ENCODE assay signal across 29 cellular contexts in the genomic region with DNA sequence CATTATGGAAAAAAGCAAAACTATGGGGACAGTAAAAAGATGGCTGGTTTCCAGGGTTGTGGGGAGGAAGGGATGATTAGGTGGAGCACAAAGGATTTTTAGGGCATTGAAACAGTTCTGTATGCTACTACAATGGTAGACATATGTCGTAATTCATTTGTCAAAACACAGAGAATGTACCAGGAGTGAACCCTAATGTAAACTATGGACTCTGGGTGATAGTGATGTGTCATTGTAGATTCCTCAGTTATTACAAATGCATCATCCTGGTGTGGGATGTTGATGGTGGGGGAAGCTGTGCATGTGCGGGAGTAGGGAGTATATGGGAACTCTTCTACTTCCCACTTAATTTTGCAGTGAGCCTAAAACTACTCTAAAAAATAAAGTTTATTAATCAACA.
DNase-seq lines count a peak whose midpoint lies in the region; ATAC-seq and TF ChIP-seq lines count a peak whose summit lies in the region.
"Had no signal": no experiment of that assay in that cellular context is flagged by ENCODE, and none has a peak within 500 bp of the region (broad histone marks: within the 10 kb centered on the region; RNA-seq: fewer than 3 reads in every experiment).

No MANE protein-coding gene starts in this region.

- no peaks in the 10 kb centered on the region for H3K79me1 ChIP-seq in mesenchymal stem cell (replicated peaks; ENCODE audit: low read length, poor library complexity, severe bottlenecking)

- H3K4me3 ChIP-seq in choroid plexus epithelial cell (ENCODE audit: low read depth, low read length), result no peak overlapping the region
- H3K4me3 ChIP-seq in mesenchymal stem cell (ENCODE audit: insufficient read depth in 1 of 2, low read depth in 1 of 2, low read length in 2 of 2), result no peak overlapping the region
- H3K4me3 ChIP-seq: BLaER1 treated with 17β-estradiol and CSF1 and Interleukin-3, amounts not matched to agents 10 nM and 100 nM; Peyer's patch; psoas muscle; sigmoid colon; SJCRH30; transverse colon had no signal

- H3K18ac ChIP-seq in mesenchymal stem cell (ENCODE audit: low read depth in 1 of 2, low read length in 2 of 2), result no peak overlapping the region

- H3K9ac ChIP-seq in mesenchymal stem cell (ENCODE audit: low read length), result no peak overlapping the region
- H3K9ac ChIP-seq: BLaER1 treated with 17β-estradiol and CSF1 and Interleukin-3, amounts not matched to agents 10 nM and 100 nM had no signal

- WGBS in mesenchymal stem cell, result 0% methylated on average over 1 of the region's 2 CpGs

- no peaks in the 10 kb centered on the region for H3K36me3 Mint-ChIP-seq in stimulated activated naive B cell treated with anti-CD40 and anti-IgM and Interleukin-4, amounts not matched to agents 10 μg/mL and 1 μg/mL and 100 μg/mL, for 72 hours
- H3K36me3 Mint-ChIP-seq: activated naive CD4-positive, alpha-beta T cell treated with anti-CD3 and anti-CD28 coated beads, Interleukin-2, amount 10 ng/mL, durations not matched to agents 7 days and 5 days; naive thymus-derived CD4-positive, alpha-beta T cell had no signal

- DNase-seq in EH (ENCODE audit: low read depth), result peak; percentile 42
- DNase-seq in NCI-H226, result peak; percentile 55
- DNase-seq in choroid plexus epithelial cell (ENCODE audit: low read depth), result peak; percentile 70
- DNase-seq in mesenchymal stem cell, result peak; percentile 49
- no peak for DNase-seq in stimulated activated naive B cell treated with anti-CD40 and anti-IgM and Interleukin-4, amounts not matched to agents 10 μg/mL and 1 μg/mL and 100 μg/mL, for 72 hours
- DNase-seq in OCI-M1 (lab: John Stamatoyannopoulos, UW), result no peak
- DNase-seq: activated CD8-positive, alpha-beta T cell treated with anti-CD3 and anti-CD28 coated beads for 36 hours; activated naive CD4-positive, alpha-beta T cell treated with anti-CD3 and anti-CD28 coated beads, Interleukin-2, amount 10 ng/mL, durations not matched to agents 7 days and 5 days; amygdala; DMS153; GDM1; head of caudate nucleus; KG1; naive thymus-derived CD4-positive, alpha-beta T cell; NCI-H1417 treated with DMSO at 0.1 percent for 48 hours; NCI-H2081; NCI-H2227 treated with DMSO at 0.1 percent for 48 hours; occipital lobe; Peyer's patch; psoas muscle; SJCRH30; stimulated activated CD4-positive, alpha-beta T cell treated with anti-CD3 and anti-CD28 coated beads, Interleukin-4, amount 100 ng/mL, for 24 hours; SW 1271; transverse colon had no signal

- no peak overlapping the region for H2BK120ac ChIP-seq in mesenchymal stem cell (ENCODE audit: low read depth, low read length)

- H3K4me2 ChIP-seq in mesenchymal stem cell (ENCODE audit: low read length, poor library complexity, severe bottlenecking), result no peak overlapping the region
- H3K4me2 ChIP-seq: BLaER1 treated with 17β-estradiol and CSF1 and Interleukin-3, amounts not matched to agents 10 nM and 100 nM had no signal

- no peaks in the 10 kb centered on the region for H3K4me1 Mint-ChIP-seq in stimulated activated naive B cell treated with anti-CD40 and anti-IgM and Interleukin-4, amounts not matched to agents 10 μg/mL and 1 μg/mL and 100 μg/mL, for 72 hours
- H3K4me1 Mint-ChIP-seq: activated naive CD4-positive, alpha-beta T cell treated with anti-CD3 and anti-CD28 coated beads, Interleukin-2, amount 10 ng/mL, durations not matched to agents 7 days and 5 days; naive thymus-derived CD4-positive, alpha-beta T cell had no signal

- H4K8ac ChIP-seq in mesenchymal stem cell (ENCODE audit: low read length), result no peak overlapping the region

- H4K91ac ChIP-seq in mesenchymal stem cell (ENCODE audit: low read length), result no peak overlapping the region

- H3K4ac ChIP-seq in mesenchymal stem cell (ENCODE audit: low read depth in 1 of 2, low read length in 2 of 2), result no peak overlapping the region

- TF ChIP-seq CTCF in choroid plexus epithelial cell (conservative IDR thresholded peaks at IDR 0.05; ENCODE audit: low read depth, low read length), result no peak

- no peak overlapping the region for H2AK5ac ChIP-seq in mesenchymal stem cell (ENCODE audit: low read length, severe bottlenecking)

- no peak overlapping the region for H3K14ac ChIP-seq in mesenchymal stem cell (ENCODE audit: low read length in 2 of 2)

- H3K23ac ChIP-seq in mesenchymal stem cell (ENCODE audit: low read length in 2 of 2), result no peak overlapping the region

- H3K4me1 ChIP-seq in mesenchymal stem cell (ENCODE audit: control insufficient read depth, insufficient read depth, low read depth, low read length), result peaks cover 2% of the 10 kb centered on the region
- H3K4me1 ChIP-seq: Peyer's patch, psoas muscle, sigmoid colon, SJCRH30, transverse colon had no signal

- no peaks in the 10 kb centered on the region for H3K9me3 ChIP-seq in mesenchymal stem cell (ENCODE audit: control insufficient read depth, low read length)
- H3K9me3 ChIP-seq: BLaER1 treated with 17β-estradiol and CSF1 and Interleukin-3, amounts not matched to agents 10 nM and 100 nM; Peyer's patch; psoas muscle; sigmoid colon; SJCRH30; transverse colon had no signal

- ATAC-seq in HG02973 (IDR thresholded peaks at IDR 0.05; ENCODE audit: unreplicated experiment) (no peak), GM19467 (IDR thresholded peaks at IDR 0.05; ENCODE audit: unreplicated experiment) (no peak)
- no peak for ATAC-seq in stimulated activated naive B cell treated with anti-CD40 and anti-IgM and Interleukin-4, amounts not matched to agents 10 μg/mL and 1 μg/mL and 100 μg/mL, for 72 hours (replicated peaks)
- ATAC-seq: activated CD8-positive, alpha-beta T cell treated with anti-CD3 and anti-CD28 coated beads for 36 hours; naive thymus-derived CD4-positive, alpha-beta T cell; psoas muscle had no signal

- no peak overlapping the region for H2AFZ ChIP-seq in mesenchymal stem cell (ENCODE audit: low read depth, low read length)

- H2BK12ac ChIP-seq in mesenchymal stem cell (ENCODE audit: low read length in 2 of 2), result no peak overlapping the region

- H2BK5ac ChIP-seq in mesenchymal stem cell (ENCODE audit: low read depth, low read length, poor library complexity, severe bottlenecking), result no peak overlapping the region

- H3K4me3 Mint-ChIP-seq in stimulated activated naive B cell treated with anti-CD40 and anti-IgM and Interleukin-4, amounts not matched to agents 10 μg/mL and 1 μg/mL and 100 μg/mL, for 72 hours, result no peak overlapping the region
- H3K4me3 Mint-ChIP-seq: activated CD8-positive, alpha-beta T cell treated with anti-CD3 and anti-CD28 coated beads for 36 hours; activated naive CD4-positive, alpha-beta T cell treated with anti-CD3 and anti-CD28 coated beads, Interleukin-2, amount 10 ng/mL, durations not matched to agents 7 days and 5 days; naive thymus-derived CD4-positive, alpha-beta T cell had no signal

- peaks cover 14 to 18% of the 10 kb centered on the region in 2 experiments for H3K27me3 ChIP-seq in mesenchymal stem cell (ENCODE audit: control insufficient read depth in 1 of 2, insufficient read depth in 1 of 2, low read length in 2 of 2)
- H3K27me3 ChIP-seq: BLaER1 treated with 17β-estradiol and CSF1 and Interleukin-3, amounts not matched to agents 10 nM and 100 nM; Peyer's patch had no signal

- no peaks in the 10 kb centered on the region for H3K36me3 ChIP-seq in mesenchymal stem cell (ENCODE audit: control insufficient read depth in 1 of 2, insufficient read depth in 2 of 2, low read depth in 1 of 2, low read length in 2 of 2)
- H3K36me3 ChIP-seq: BLaER1 treated with 17β-estradiol and CSF1 and Interleukin-3, amounts not matched to agents 10 nM and 100 nM; Peyer's patch; sigmoid colon; SJCRH30; transverse colon had no signal

- no peaks in the 10 kb centered on the region for H3K9me3 Mint-ChIP-seq in stimulated activated naive B cell treated with anti-CD40 and anti-IgM and Interleukin-4, amounts not matched to agents 10 μg/mL and 1 μg/mL and 100 μg/mL, for 72 hours
- H3K9me3 Mint-ChIP-seq: activated CD8-positive, alpha-beta T cell treated with anti-CD3 and anti-CD28 coated beads for 36 hours; activated naive CD4-positive, alpha-beta T cell treated with anti-CD3 and anti-CD28 coated beads, Interleukin-2, amount 10 ng/mL, durations not matched to agents 7 days and 5 days; naive thymus-derived CD4-positive, alpha-beta T cell had no signal

- no peak overlapping the region for H3K27ac ChIP-seq in mesenchymal stem cell (ENCODE audit: low read length, poor library complexity, severe bottlenecking)
- H3K27ac ChIP-seq: BLaER1 treated with 17β-estradiol and CSF1 and Interleukin-3, amounts not matched to agents 10 nM and 100 nM; epithelial cell of prostate; Peyer's patch; psoas muscle; sigmoid colon; SJCRH30; transverse colon had no signal

- peaks cover 27 to 42% of the 10 kb centered on the region in 2 donors for H3K27me3 Mint-ChIP-seq in stimulated activated naive B cell treated with anti-CD40 and anti-IgM and Interleukin-4, amounts not matched to agents 10 μg/mL and 1 μg/mL and 100 μg/mL, for 72 hours

- H3K27ac Mint-ChIP-seq in stimulated activated naive B cell treated with anti-CD40 and anti-IgM and Interleukin-4, amounts not matched to agents 10 μg/mL and 1 μg/mL and 100 μg/mL, for 72 hours, result no peak overlapping the region
- H3K27ac Mint-ChIP-seq: activated CD8-positive, alpha-beta T cell treated with anti-CD3 and anti-CD28 coated beads for 36 hours; activated naive CD4-positive, alpha-beta T cell treated with anti-CD3 and anti-CD28 coated beads, Interleukin-2, amount 10 ng/mL, durations not matched to agents 7 days and 5 days; naive thymus-derived CD4-positive, alpha-beta T cell had no signal

- H2BK15ac ChIP-seq in mesenchymal stem cell (ENCODE audit: low read depth, poor library complexity, severe bottlenecking), result no peak overlapping the region

Comparison
In these comparisons a context has a peak if more than half of its experiments do, and no peak if none do; other contexts are left out.
1. DNase-seq: peak in EH (single experiment), NCI-H226 (single experiment), choroid plexus epithelial cell (single experiment) and mesenchymal stem cell (single experiment); none in stimulated activated naive B cell treated with anti-CD40 and anti-IgM and Interleukin-4, amounts not matched to agents 10 μg/mL and 1 μg/mL and 100 μg/mL, for 72 hours (single experiment) and OCI-M1 (single experiment).